Comparison of ENCODE assay signal across 1 cellular context in genomic region chr7:130113426-130113805, GRCh38.
TF ChIP-seq lines count a peak whose summit lies in the region.
"Not testable (repeated sequence)": the region's sequence is repeated elsewhere in the genome, so short reads cannot be mapped to it uniquely, and the experiment has no call there.

No MANE protein-coding gene starts in this region.

TF ChIP-seq in K562, 482 proteins besides CTCF, POLR2A, EP300 and RAD21:
- 0 out of 2 replicates have a peak, but pooled peaks have one; percentile 34 for TF ChIP-seq ZNF740 (CRISPR knock-in tag; IDR thresholded peaks at IDR 0.05)
- not testable (repeated sequence) for TF ChIP-seq ZNF740 (tag; IDR thresholded peaks at IDR 0.05)
